Comparison of ENCODE assay signal across 15 cellular contexts in the genomic region with DNA sequence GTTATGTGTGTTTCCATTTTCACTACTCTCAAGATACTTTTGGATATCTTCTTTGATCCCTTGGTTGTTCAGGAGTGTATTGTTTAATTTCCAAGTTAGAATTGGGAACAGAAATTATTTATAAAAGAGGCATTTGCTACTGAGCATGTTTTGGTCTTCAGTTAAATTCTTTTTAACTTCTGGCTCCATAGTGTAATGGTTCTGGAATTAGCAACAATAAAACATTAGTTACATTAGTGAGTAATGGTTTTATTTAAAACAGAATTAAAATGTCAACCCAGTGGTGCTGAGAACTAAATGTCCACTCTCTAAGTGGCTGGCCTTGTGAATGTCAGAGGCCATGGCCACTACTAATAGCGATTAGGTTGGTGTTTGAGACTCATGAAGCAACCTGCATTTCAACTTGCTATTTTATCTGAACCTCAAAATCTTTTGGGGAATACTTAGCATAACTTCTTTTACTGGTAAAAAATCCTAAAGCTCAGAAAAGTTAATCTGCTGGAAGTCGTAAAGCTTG. TPM values are rescaled to one million over a fixed set of nuclear protein-coding genes. Genes with fewer than 3 reads are reported as not detected.
"Had no signal": no experiment of that assay in that cellular context is flagged by ENCODE, and none has a peak within 500 bp of the region (broad histone marks: within the 10 kb centered on the region; RNA-seq: fewer than 3 reads in every experiment).

No MANE protein-coding gene starts in this region.

- H3K36me3 ChIP-seq: gastrocnemius medialis, neutrophil, right atrium auricular region, tibial nerve had no signal

- H3K4me3 ChIP-seq: gastrocnemius medialis, mucosa of descending colon, right atrium auricular region, tibial nerve had no signal

- H3K27ac ChIP-seq: gastrocnemius medialis, neutrophil, right atrium auricular region, tibial nerve had no signal

- H3K9me3 ChIP-seq: gastrocnemius medialis, mucosa of descending colon, neutrophil, right atrium auricular region, tibial nerve had no signal

- H3K27me3 ChIP-seq: gastrocnemius medialis, right atrium auricular region had no signal

- H3K4me1 ChIP-seq: gastrocnemius medialis, right atrium auricular region, tibial nerve had no signal

- DNase-seq: effector memory CD8-positive, alpha-beta T cell; erythroblast; gastrocnemius medialis; glutamatergic neuron; islet precursor cell; mucosa of descending colon; naive thymus-derived CD8-positive, alpha-beta T cell; small intestine; stimulated activated CD4-positive, alpha-beta T cell treated with anti-CD3 and anti-CD28 coated beads, Interleukin-4, amount 100 ng/mL, for 1 hour; stimulated activated CD8-positive, alpha-beta memory T cell treated with anti-CD3 and anti-CD28 coated beads, Interleukin-4, amount 100 ng/mL, for 48 hours had no signal

RNA-seq across cellular contexts. Expression of a gene that starts 19.5 kb away (rescaled TPM):
- total RNA-seq: naive thymus-derived CD8-positive, alpha-beta T cell had no signal
- polyA plus RNA-seq: naive thymus-derived CD8-positive, alpha-beta T cell had no signal

RNA-seq across cellular contexts. Expression of a gene that starts 57.2 kb away (rescaled TPM):
- total RNA-seq: temporal lobe had no signal
- polyA plus RNA-seq: neural cell had no signal
